In the genomic region with DNA sequence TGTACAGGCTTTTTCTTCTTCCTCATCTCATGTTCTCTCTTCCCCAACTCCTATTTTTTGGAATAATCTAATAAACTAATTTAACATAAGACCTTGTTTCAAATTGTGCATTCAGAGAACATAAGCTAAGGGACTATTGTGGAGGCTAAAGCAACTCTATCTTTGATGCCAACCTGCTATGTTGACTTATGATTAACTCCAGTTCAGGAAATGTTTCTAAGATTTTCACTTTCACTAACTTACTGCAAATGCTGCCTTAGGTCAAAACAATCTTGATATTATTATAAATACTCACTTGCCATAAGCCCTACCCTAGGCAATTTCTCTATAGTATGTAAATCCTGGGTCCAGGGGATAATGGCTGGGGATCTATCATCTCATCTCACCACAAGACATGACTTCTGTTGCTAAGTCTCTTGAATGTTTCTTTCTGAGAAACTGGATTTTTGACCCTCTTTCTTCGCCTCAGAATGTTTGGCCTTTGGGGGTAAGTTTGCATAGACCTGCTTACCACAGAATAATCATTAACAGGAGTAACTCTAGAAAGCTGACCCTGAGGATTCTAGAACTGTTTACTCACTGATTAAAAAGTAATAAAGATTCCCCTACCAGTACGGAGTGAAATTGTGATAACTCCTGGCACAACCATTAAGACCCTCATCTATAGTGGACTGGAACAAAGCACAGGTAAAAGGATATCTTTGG, we compare ENCODE assay signal across 1 cellular context.
TF ChIP-seq lines count a peak whose summit lies in the region.

No MANE protein-coding gene starts in this region.

TF ChIP-seq in HepG2, 621 proteins besides CTCF, POLR2A, EP300 and RAD21 (continued from another document):
- no peak for TF ChIP-seq ZNF839 (CRISPR knock-in tag; IDR thresholded peaks at IDR 0.05; ENCODE audit: borderline replicate concordance)
- TF ChIP-seq ZNF562 (CRISPR knock-in tag; IDR thresholded peaks at IDR 0.05; ENCODE audit: borderline replicate concordance): no peak
- no peak for TF ChIP-seq MEF2D (CRISPR knock-in tag; IDR thresholded peaks at IDR 0.05)
- TF ChIP-seq PTBP1 (IDR thresholded peaks at IDR 0.05; ENCODE audit: low read depth, low read length, poor library complexity, severe bottlenecking): no peak
- no peak for TF ChIP-seq ZKSCAN1 (IDR thresholded peaks at IDR 0.05; ENCODE audit: low read length)
- TF ChIP-seq FOXA3 (CRISPR knock-in tag; IDR thresholded peaks at IDR 0.05): 0 out of 2 replicates have a peak, but pooled peaks have one; percentile 7
